33 cellular contexts compared by ENCODE assay signal in the genomic region with DNA sequence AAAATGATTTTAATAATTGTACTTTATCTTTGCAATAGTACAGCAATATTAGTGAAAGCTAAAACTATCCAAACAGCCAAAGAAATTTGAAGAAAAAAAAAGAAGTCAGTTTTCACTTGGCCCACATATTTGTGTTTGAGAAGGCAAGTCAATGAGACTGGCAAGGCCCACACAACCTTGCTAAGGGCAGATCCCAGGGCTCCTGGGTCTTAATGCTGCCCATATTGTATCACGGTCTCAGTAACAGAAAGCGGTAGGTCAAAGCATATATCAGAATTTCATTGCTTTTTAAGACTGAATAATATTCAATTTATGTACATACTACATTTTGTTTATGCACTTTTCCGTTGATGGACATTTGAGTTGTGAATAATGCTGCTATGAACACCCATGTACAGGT.
DNase-seq lines count a peak whose midpoint lies in the region; ATAC-seq, FAIRE-seq and TF ChIP-seq lines count a peak whose summit lies in the region.
"Had no signal": no experiment of that assay in that cellular context is flagged by ENCODE, and none has a peak within 500 bp of the region (broad histone marks: within the 10 kb centered on the region; RNA-seq: fewer than 3 reads in every experiment).

No MANE protein-coding gene starts in this region.

- CTCF ChIA-PET in H1 (lab: Charles Lee; ENCODE audit: partially characterized antibody): interaction anchor here (0.6 to 1.3 kb wide), 2 partner anchors 99 to 124 kb away, joined by 4 to 5 read pairs; no protein-coding TSS in a partner anchor

- no peak for TF ChIP-seq EP300 in H1 (IDR thresholded peaks at IDR 0.05; ENCODE audit: borderline replicate concordance in 1 of 2, low read depth in 2 of 2, low read length in 2 of 2)

- ATAC-seq in GM23338 (peak; percentile 63), HG03095 (IDR thresholded peaks at IDR 0.05; ENCODE audit: unreplicated experiment) (no peak)
- ATAC-seq: A549; CD8-positive, alpha-beta T cell had no signal

- H3K9me3 Mint-ChIP-seq in GM23338: peaks cover 10% of the 10 kb centered on the region

- H2BK20ac ChIP-seq in H1 (ENCODE audit: low read length): no peak overlapping the region

- no peak overlapping the region for H3K27ac Mint-ChIP-seq in GM23338
- H3K27ac Mint-ChIP-seq: B cell; CD14-positive monocyte; CD4-positive, alpha-beta memory T cell; CD4-positive, alpha-beta T cell; CD4-positive, CD25-positive, alpha-beta regulatory T cell; CD8-positive, alpha-beta T cell had no signal

- no peak for TF ChIP-seq CTCF in GM23338 (conservative IDR thresholded peaks at IDR 0.05; ENCODE audit: low read depth in 2 of 2)
- no peak for TF ChIP-seq CTCF in H1 (IDR thresholded peaks at IDR 0.05; ENCODE audit: control extremely low read depth in 1 of 3, insufficient read depth in 1 of 3, low read depth in 1 of 3, low read length in 3 of 3)

- H3K9ac ChIP-seq in H1 (replicated peaks in 1 of 4; ENCODE audit: extremely low read depth in 1 of 4, low read depth in 3 of 4, low read length in 3 of 4): no peak overlapping the region
- H3K9ac ChIP-seq: BLaER1; BLaER1 treated with 17β-estradiol and CSF1 and Interleukin-3, amounts not matched to agents 10 nM and 100 nM had no signal

- no peak overlapping the region for H3K18ac ChIP-seq in H1 (ENCODE audit: extremely low read depth, low read length)

- peak overlapping the region; percentile 54; the same call in 1 of the 2 replicates for H3K4me2 ChIP-seq in GM23338
- no peak overlapping the region for H3K4me2 ChIP-seq in H1 (ENCODE audit: insufficient read depth in 1 of 2, low read depth in 2 of 2, low read length in 2 of 2)
- H3K4me2 ChIP-seq: A549; BLaER1; BLaER1 treated with 17β-estradiol and CSF1 and Interleukin-3, amounts not matched to agents 10 nM and 100 nM had no signal

- H2BK12ac ChIP-seq in H1 (ENCODE audit: low read depth, low read length): no peak overlapping the region

- H3K79me1 ChIP-seq in H1 (ENCODE audit: low read depth, low read length): no peaks in the 10 kb centered on the region

- no peak for FAIRE-seq in H1 (lab: Jason Lieb, UNC)
- FAIRE-seq: A204.1, A549, D721Med had no signal

- no peaks in the 10 kb centered on the region for H3K36me3 ChIP-seq in GM23338 (ENCODE audit: insufficient read depth)
- no peaks in the 10 kb centered on the region for H3K36me3 ChIP-seq in H1 (ENCODE audit: control insufficient read depth in 2 of 4, insufficient read depth in 4 of 4, low read length in 3 of 4)
- H3K36me3 ChIP-seq: BE2C, BLaER1 had no signal

- H3K36me3 Mint-ChIP-seq in GM23338 (ENCODE audit: low read depth): peaks cover 13% of the 10 kb centered on the region; the same call in 2 of the 3 replicates
- H3K36me3 Mint-ChIP-seq: CD14-positive monocyte; CD4-positive, alpha-beta memory T cell; CD4-positive, CD25-positive, alpha-beta regulatory T cell; CD8-positive, alpha-beta memory T cell; CD8-positive, alpha-beta T cell had no signal

- no peak overlapping the region for H3K56ac ChIP-seq in H1 (replicated peaks; ENCODE audit: insufficient read length, low read depth, low read length)

- no peak overlapping the region for H3K27ac ChIP-seq in GM23338 (ENCODE audit: low read depth)
- H3K27ac ChIP-seq in H1 (ENCODE audit: low read depth, low read length): no peak overlapping the region
- H3K27ac ChIP-seq: 22Rv1; A549; BLaER1; BLaER1 treated with 17β-estradiol and CSF1 and Interleukin-3, amounts not matched to agents 10 nM and 100 nM; C4-2B had no signal

- H3K23ac ChIP-seq in H1 (ENCODE audit: insufficient read length): no peak overlapping the region

- H3K27me3 ChIP-seq in GM23338 (ENCODE audit: insufficient read depth): no peaks in the 10 kb centered on the region
- no peaks in the 10 kb centered on the region for H3K27me3 ChIP-seq in H1 (replicated peaks in 1 of 4; ENCODE audit: control insufficient read depth in 3 of 4, extremely low read depth in 1 of 4, insufficient read depth in 3 of 4, low read length in 3 of 4)
- H3K27me3 ChIP-seq: BE2C; BLaER1; BLaER1 treated with 17β-estradiol and CSF1 and Interleukin-3, amounts not matched to agents 10 nM and 100 nM had no signal

- H2BK15ac ChIP-seq in H1 (ENCODE audit: low read length): no peak overlapping the region

- TF ChIP-seq POLR2A in H1 (IDR thresholded peaks at IDR 0.05; ENCODE audit: control extremely low read depth in 1 of 2, low read depth in 2 of 2, low read length in 2 of 2): no peak

- H2BK120ac ChIP-seq in H1 (replicated peaks; ENCODE audit: low read depth, low read length): no peak overlapping the region

- no peaks in the 10 kb centered on the region for H3K23me2 ChIP-seq in H1 (ENCODE audit: low read depth, low read length)

- H4K20me1 ChIP-seq in GM23338 (replicated peaks; ENCODE audit: insufficient read depth) (no peaks in the 10 kb centered on the region), H1 (replicated peaks in 1 of 2; ENCODE audit: control insufficient read depth in 1 of 2, insufficient read depth in 2 of 2, low read length in 2 of 2) (no peaks in the 10 kb centered on the region)
- H4K20me1 ChIP-seq: BLaER1; BLaER1 treated with 17β-estradiol and CSF1 and Interleukin-3, amounts not matched to agents 10 nM and 100 nM had no signal

- no peak overlapping the region for H4K8ac ChIP-seq in H1 (ENCODE audit: extremely low read depth, insufficient read depth, low read length)

- H3K4me1 ChIP-seq in GM23338 (ENCODE audit: insufficient read depth): peaks cover 31% of the 10 kb centered on the region
- H3K4me1 ChIP-seq in H1 (replicated peaks in 1 of 4; ENCODE audit: control insufficient read depth in 3 of 4, insufficient read depth in 4 of 4, low read length in 3 of 4): peaks cover 2 to 12% (median 6%) of the 10 kb centered on the region in 4 experiments; a peak in 5 of 7 replicates
- H3K4me1 ChIP-seq: A549; BE2C; BLaER1; BLaER1 treated with 17β-estradiol and CSF1 and Interleukin-3, amounts not matched to agents 10 nM and 100 nM; Caco-2 had no signal

- H3K4ac ChIP-seq in H1 (replicated peaks; ENCODE audit: insufficient read length, low read depth, low read length): no peak overlapping the region

- POLR2A ChIA-PET in H1 (lab: Charles Lee; ENCODE audit: partially characterized antibody): no interaction called here

- 89% methylated on average over 3 of the region's 3 CpGs; no CpG with 5 or more reads in 1 of the 2 experiments for WGBS in H1 (ENCODE audit: extremely low coverage in 1 of 2, insufficient coverage in 1 of 2, insufficient read length in 1 of 2, insufficient replicate concordance in 2 of 2, low coverage in 1 of 2, low lambda C conversion rate in 2 of 2, missing lambda C conversion rate in 1 of 2), 2 experiments

- no peak overlapping the region for H4K91ac ChIP-seq in H1 (replicated peaks; ENCODE audit: insufficient read length, low read length)

- H3K9me3 ChIP-seq in H1 (ENCODE audit: insufficient read depth in 2 of 2, low read depth in 1 of 2, low read length in 1 of 2): peaks cover 4 to 6% of the 10 kb centered on the region in 2 experiments; a peak in 1 of 4 replicates
- H3K9me3 ChIP-seq: A549, BE2C, Caco-2 had no signal

- H4K5ac ChIP-seq in H1 (ENCODE audit: insufficient read length, low read depth, low read length): no peak overlapping the region

- H3K4me3 Mint-ChIP-seq in GM23338: no peak overlapping the region
- H3K4me3 Mint-ChIP-seq: B cell; CD14-positive monocyte; CD4-positive, alpha-beta memory T cell; CD4-positive, alpha-beta T cell; CD4-positive, CD25-positive, alpha-beta regulatory T cell; CD8-positive, alpha-beta memory T cell; CD8-positive, alpha-beta T cell had no signal

- peaks cover 42% of the 10 kb centered on the region for H3K4me1 Mint-ChIP-seq in GM23338
- H3K4me1 Mint-ChIP-seq: B cell; CD14-positive monocyte; CD4-positive, alpha-beta memory T cell; CD4-positive, CD25-positive, alpha-beta regulatory T cell; CD8-positive, alpha-beta memory T cell had no signal

- no peaks in the 10 kb centered on the region for H3K9me2 ChIP-seq in GM23338 (ENCODE audit: insufficient read depth)

- no peak for DNase-seq in GM23338 (ENCODE audit: low spot score)
- DNase-seq in H1 (ENCODE audit: low read depth in 1 of 2, low spot score in 2 of 2): no peak
- DNase-seq in Kasumi-1 (lab: John Stamatoyannopoulos, UW): no peak
- DNase-seq: 8988T; ACHN; AML-193; BE2C; C1 segment of cervical spinal cord; Caco-2; Calu3; CD4-positive, alpha-beta memory T cell; CD4-positive, alpha-beta T cell; CD4-positive, CD25-positive, alpha-beta regulatory T cell; CD8-positive, alpha-beta memory T cell; CD8-positive, alpha-beta T cell; COR-L47; DMS 273 treated with DMSO at 0.1 percent for 48 hours; DMS153; DMS53; DMS79; DMS79 treated with DMSO at 0.1 percent for 48 hours; DND-41; EL had no signal

- H2BK5ac ChIP-seq in H1 (ENCODE audit: low read depth, low read length): no peak overlapping the region

- H3K79me2 ChIP-seq in GM23338 (replicated peaks; ENCODE audit: insufficient read depth) (no peaks in the 10 kb centered on the region), H1 (ENCODE audit: control insufficient read depth in 1 of 2, insufficient read depth in 2 of 2, low read length in 2 of 2) (no peaks in the 10 kb centered on the region)

- peaks cover 7% of the 10 kb centered on the region for H3K27me3 Mint-ChIP-seq in GM23338 (ENCODE audit: insufficient read depth, low read depth, poor library complexity)

- no peak overlapping the region for H2AK5ac ChIP-seq in H1 (ENCODE audit: low read depth, low read length)

- H2AFZ ChIP-seq in GM23338 (no peak overlapping the region), H1 (ENCODE audit: low read length) (no peak overlapping the region)

- no peak overlapping the region for H3K14ac ChIP-seq in H1 (ENCODE audit: insufficient read length)

- H3K4me3 ChIP-seq in GM23338 (no peak overlapping the region), H1 (ENCODE audit: extremely low read depth in 1 of 4, insufficient read depth in 2 of 4, low read depth in 3 of 4, low read length in 4 of 4) (no peak overlapping the region)
- H3K4me3 ChIP-seq: A549; BLaER1; BLaER1 treated with 17β-estradiol and CSF1 and Interleukin-3, amounts not matched to agents 10 nM and 100 nM had no signal

- no peaks in the 10 kb centered on the region for H3F3A ChIP-seq in GM23338 (replicated peaks; ENCODE audit: low read depth)

- TF ChIP-seq RAD21 in H1 (IDR thresholded peaks at IDR 0.05 in 1 of 2, conservative IDR thresholded peaks at IDR 0.05 in 1 of 2; ENCODE audit: low read depth in 2 of 2, low read length in 2 of 2): no peak

TF ChIP-seq in GM23338, 12 proteins besides CTCF, POLR2A, EP300 and RAD21 (continues in another document):
- no peak for TF ChIP-seq STAT1 (IDR thresholded peaks at IDR 0.05; ENCODE audit: unreplicated experiment)
- TF ChIP-seq NANOG (IDR thresholded peaks at IDR 0.05; ENCODE audit: borderline replicate concordance): no peak
- TF ChIP-seq EZH2 (IDR thresholded peaks at IDR 0.05; ENCODE audit: low read depth, unreplicated experiment): no peak
- no peak for TF ChIP-seq POLR2AphosphoS5 (IDR thresholded peaks at IDR 0.05; ENCODE audit: low read depth)

TF ChIP-seq in H1, 55 proteins besides CTCF, POLR2A, EP300 and RAD21:
- TF ChIP-seq CREB1 (IDR thresholded peaks at IDR 0.05): no peak
- peak; percentile 80 for TF ChIP-seq FOSL1 (IDR thresholded peaks at IDR 0.05; ENCODE audit: insufficient read depth, low read depth, low read length)
